1 cellular context compared by ENCODE assay signal in genomic region chr10:94946181-94946580, GRCh38. TPM values are rescaled to one million over a fixed set of nuclear protein-coding genes. Genes with fewer than 3 reads are reported as not detected.
"Had no signal": no experiment of that assay in that cellular context is flagged by ENCODE, and none has a peak within 500 bp of the region (broad histone marks: within the 10 kb centered on the region; RNA-seq: fewer than 3 reads in every experiment).

No MANE protein-coding gene starts in this region.

RNA-seq across cellular contexts. Expression of gene CYP2C9, which starts 7.7 kb away (rescaled TPM):
- total RNA-seq: G401 had no signal
